8 cellular contexts compared by ENCODE assay signal in the genomic region with DNA sequence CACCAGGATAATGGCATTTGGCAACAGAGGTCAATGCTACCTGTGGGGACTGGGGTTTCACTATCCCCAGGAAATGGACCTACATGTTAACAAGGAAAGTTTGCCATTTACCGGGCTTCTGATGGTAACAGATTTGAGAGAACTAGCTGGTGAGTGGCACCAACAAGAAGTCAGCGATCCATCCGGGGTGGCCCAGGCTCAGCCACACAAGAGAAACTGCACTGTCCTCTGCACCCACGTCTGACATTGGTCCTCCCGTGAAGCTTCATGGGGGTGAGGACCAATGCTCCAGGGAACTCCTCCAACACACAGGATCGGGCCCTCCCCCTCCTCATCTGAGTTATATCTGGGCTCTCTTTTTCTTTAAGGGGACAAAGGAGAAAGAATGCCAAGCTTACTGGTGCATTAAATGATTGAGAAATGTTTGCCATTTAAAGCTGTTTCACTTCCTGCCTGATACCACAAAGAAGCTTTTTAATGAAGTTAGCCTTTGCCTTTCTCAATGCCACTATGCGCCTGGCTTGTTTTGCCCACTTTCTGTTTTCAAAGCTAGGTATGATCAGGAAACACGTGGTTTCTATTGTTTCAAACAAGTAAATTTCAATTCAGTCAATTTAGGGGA.
A peak's percentile ranks its signal among the peaks of the same experiment; 100 is the strongest.
DNase-seq lines count a peak whose midpoint lies in the region; ATAC-seq, FAIRE-seq and TF ChIP-seq lines count a peak whose summit lies in the region.

No MANE protein-coding gene starts in this region.

- peak overlapping the region in 2 of 8 donors; percentile 4 to 44 for H3K4me3 ChIP-seq in spleen

- no peaks in the 10 kb centered on the region for H3K9me3 ChIP-seq in spleen

- H3K27ac ChIP-seq in spleen, result peak overlapping the region; percentile 21 to 87 (median 79)

- WGBS in spleen, 5 donors, result 21 to 27% (median 22%) methylated on average over 6 to 8 of the region's 8 CpGs

- DNase-seq in GM12891 (ENCODE audit: insufficient read length, low spot score) (no peak), astrocyte of the hippocampus (ENCODE audit: low read depth, low spot score) (peak; percentile 52), spleen (peak; percentile 83), left ventricle myocardium superior (no peak), KG1 (lab: John Stamatoyannopoulos, UW) (no peak)
- DNase-seq in stimulated activated CD4-positive, alpha-beta T cell treated with anti-CD3 and anti-CD28 coated beads, Interleukin-4, amount 100 ng/mL, for 4 hours, result no peak

- H3K27me3 ChIP-seq in spleen (replicated peaks in 1 of 7), result peaks cover 0 to 70% (median 0%) of the 10 kb centered on the region in 7 donors

- H3K36me3 ChIP-seq in spleen, result no peaks in the 10 kb centered on the region

- ATAC-seq in GM21390 (IDR thresholded peaks at IDR 0.05; ENCODE audit: unreplicated experiment) (peak; percentile 56), HG03571 (IDR thresholded peaks at IDR 0.05; ENCODE audit: unreplicated experiment) (peak; percentile 44), left ventricle myocardium superior (no peak)

- intact Hi-C loops in spleen (cut with DNase I; ENCODE audit: low total_unique reads) (no loop called here), left ventricle myocardium superior (cut with micrococcal nuclease) (no loop called here)

- peak; percentile 91 for FAIRE-seq in GM12891 (lab: Jason Lieb, UNC)

- no peak for TF ChIP-seq POLR2A in GM12891 (IDR thresholded peaks at IDR 0.05; ENCODE audit: low read depth, low read length)
- no peak for TF ChIP-seq POLR2A in spleen (IDR thresholded peaks at IDR 0.05)

- H3K4me1 ChIP-seq in spleen, result peaks cover 24 to 98% (median 85%) of the 10 kb centered on the region in 6 donors

- TF ChIP-seq CTCF in spleen (IDR thresholded peaks at IDR 0.05 in 8 of 11, conservative IDR thresholded peaks at IDR 0.05 in 3 of 11), result no peak

TF ChIP-seq in GM12891, 5 proteins besides CTCF, POLR2A, EP300 and RAD21:
- no peak for TF ChIP-seq POU2F2 (IDR thresholded peaks at IDR 0.05; ENCODE audit: low read depth, low read length)
- no peak for TF ChIP-seq TAF1 (IDR thresholded peaks at IDR 0.05; ENCODE audit: low read depth, low read length)
- peak; percentile 94 for TF ChIP-seq SPI1 (IDR thresholded peaks at IDR 0.05; ENCODE audit: low read depth, low read length)
- peak; percentile 54 for TF ChIP-seq PAX5 (IDR thresholded peaks at IDR 0.05; ENCODE audit: insufficient read depth, low read length, severe bottlenecking)
- TF ChIP-seq POLR2AphosphoS5 (IDR thresholded peaks at IDR 0.05; ENCODE audit: low read depth, low read length), result no peak
TF ChIP-seq in GM12891: peak in this region for 2.

Comparison
In these comparisons a context has a peak if more than half of its experiments do, and no peak if none do; other contexts are left out.
1. DNase-seq: peak in astrocyte of the hippocampus (single experiment) and spleen (single experiment); none in GM12891 (single experiment), stimulated activated CD4-positive, alpha-beta T cell treated with anti-CD3 and anti-CD28 coated beads, Interleukin-4, amount 100 ng/mL, for 4 hours (0 of 2), left ventricle myocardium superior (single experiment) and KG1 (single experiment).